15 cellular contexts compared by ENCODE assay signal in genomic region chr2:70541481-70542020, GRCh38. TPM values are rescaled to one million over a fixed set of nuclear protein-coding genes. Genes with fewer than 3 reads are reported as not detected.
DNase-seq lines count a peak whose midpoint lies in the region; ATAC-seq, FAIRE-seq and TF ChIP-seq lines count a peak whose summit lies in the region.
"Had no signal": no experiment of that assay in that cellular context is flagged by ENCODE, and none has a peak within 500 bp of the region (broad histone marks: within the 10 kb centered on the region; RNA-seq: fewer than 3 reads in every experiment).

No MANE protein-coding gene starts in this region.

- H3K4me3 ChIP-seq in A549, result no peak overlapping the region
- H3K4me3 ChIP-seq: body of pancreas, vagina had no signal

- H3K27ac ChIP-seq in A549, result peak overlapping the region in 1 of 2 experiments; percentile 13; a peak in 1 of 6 replicates
- H3K27ac ChIP-seq: body of pancreas, vagina had no signal

- TF ChIP-seq EP300 in A549 (IDR thresholded peaks at IDR 0.05), result no peak

- TF ChIP-seq CTCF in A549 (IDR thresholded peaks at IDR 0.05), result no peak

- ATAC-seq in A549 (peak; percentile 68 to 69; a peak in 5 of 6 replicates), HG02798 (IDR thresholded peaks at IDR 0.05; ENCODE audit: poor library complexity, unreplicated experiment) (no peak), HG02588 (IDR thresholded peaks at IDR 0.05; ENCODE audit: unreplicated experiment) (no peak)
- ATAC-seq: body of pancreas had no signal

- DNase-seq in A549 (ENCODE audit: low read depth in 1 of 2, low spot score in 1 of 2) (no peak), HCEC 1CT (peak; percentile 6), RPMI8226 (peak; percentile 69), head of caudate nucleus (peak in 32 of 42 donors; percentile 23 to 78 (median 52)), posterior vena cava (ENCODE audit: low spot score) (no peak)
- DNase-seq in T-helper 2 cell treated with Interferon-gamma antibody and Interleukin-4, amounts not matched to agents 5 μg/mL and 100 μg/mL, for 36 hours (ENCODE audit: low spot score), result no peak
- DNase-seq: activated T-cell treated with anti-CD3 and anti-CD28 coated beads, Interleukin-2, amount 50 U/mL, for 1 hour; body of pancreas; IMR-90; NCI-H1930 had no signal

- no peaks in the 10 kb centered on the region for H3K36me3 Mint-ChIP-seq in T-helper 2 cell treated with Interferon-gamma antibody and Interleukin-4, amounts not matched to agents 5 μg/mL and 100 μg/mL, for 36 hours (ENCODE audit: low read depth)

- TF ChIP-seq RAD21 in A549 (conservative IDR thresholded peaks at IDR 0.05 in 1 of 2, IDR thresholded peaks at IDR 0.05 in 1 of 2), result no peak

- H3K4me2 ChIP-seq in A549, result peak overlapping the region; percentile 29

- no peaks in the 10 kb centered on the region for H3K9me3 Mint-ChIP-seq in T-helper 2 cell treated with Interferon-gamma antibody and Interleukin-4, amounts not matched to agents 5 μg/mL and 100 μg/mL, for 36 hours

- CTCF ChIA-PET in A549 (lab: Yijun Ruan, JAX), result interaction anchor here (1.6 kb wide), 1 partner anchor 68 kb away, joined by 3 read pairs; no protein-coding TSS in a partner anchor

- intact Hi-C loops in head of caudate nucleus (cut with DNase I), result no loop called here
- intact Hi-C loops in posterior vena cava (cut with DNase I), result no loop called here

- no peak overlapping the region for H3K27ac Mint-ChIP-seq in T-helper 2 cell treated with Interferon-gamma antibody and Interleukin-4, amounts not matched to agents 5 μg/mL and 100 μg/mL, for 36 hours
- H3K27ac Mint-ChIP-seq: B cell had no signal

- H3K4me1 ChIP-seq in A549, result peaks cover 10% of the 10 kb centered on the region
- H3K4me1 ChIP-seq: body of pancreas, vagina had no signal

- FAIRE-seq in A549 (lab: Jason Lieb, UNC), result peak; percentile 36
- FAIRE-seq: endometrium had no signal

- POLR2A ChIA-PET in A549 (lab: Yijun Ruan, JAX), result interaction anchor here (1.7 kb wide), 1 partner anchor 12 kb away, joined by 3 read pairs; the partner anchor contains the start of gene TGFA

- 36% methylated on average over 8 of the region's 8 CpGs for WGBS in A549 (ENCODE audit: missing lambda C conversion rate)

- no peak overlapping the region for H3K4me3 Mint-ChIP-seq in T-helper 2 cell treated with Interferon-gamma antibody and Interleukin-4, amounts not matched to agents 5 μg/mL and 100 μg/mL, for 36 hours
- H3K4me3 Mint-ChIP-seq: B cell had no signal

- H3K4me1 Mint-ChIP-seq in T-helper 2 cell treated with Interferon-gamma antibody and Interleukin-4, amounts not matched to agents 5 μg/mL and 100 μg/mL, for 36 hours (ENCODE audit: low read depth), result no peaks in the 10 kb centered on the region
- H3K4me1 Mint-ChIP-seq: B cell had no signal

- peaks cover 3% of the 10 kb centered on the region; the same call in 2 of the 3 replicates for H3K9me3 ChIP-seq in A549
- H3K9me3 ChIP-seq: body of pancreas, vagina had no signal

- H3K27me3 Mint-ChIP-seq in T-helper 2 cell treated with Interferon-gamma antibody and Interleukin-4, amounts not matched to agents 5 μg/mL and 100 μg/mL, for 36 hours (ENCODE audit: low read depth), result peaks cover 23% of the 10 kb centered on the region

- no peak for TF ChIP-seq POLR2A in A549 (IDR thresholded peaks at IDR 0.05; ENCODE audit: low read length)

TF ChIP-seq in A549, 52 proteins besides CTCF, POLR2A, EP300 and RAD21:
- TF ChIP-seq NPAS2 (CRISPR knock-in tag; IDR thresholded peaks at IDR 0.05; ENCODE audit: borderline replicate concordance) (no peak), MAX (IDR thresholded peaks at IDR 0.05) (peak; percentile 25; the same call in 1 of the 2 replicates), FOSL2 (IDR thresholded peaks at IDR 0.05) (no peak), FOSL2 (CRISPR knock-in tag; IDR thresholded peaks at IDR 0.05) (no peak), HMGXB4 (CRISPR knock-in tag; IDR thresholded peaks at IDR 0.05; ENCODE audit: borderline replicate concordance) (no peak), PHF8 (IDR thresholded peaks at IDR 0.05; ENCODE audit: borderline replicate concordance, low read depth) (no peak), ZSCAN20 (CRISPR knock-in tag; IDR thresholded peaks at IDR 0.05) (no peak)

RNA-seq across cellular contexts. Expression of gene TGFA, which starts 12.1 kb away (rescaled TPM):
- polyA plus RNA-seq in A549 (2011; rRNA removed) (3.5 and 3.6 TPM in 2 replicates), A549 (2017; fragmentation: RNase III; extraction: RNeasy Plus Mini Kit Qiagen cat#74134 plus additional on column Dnase treatment) (5.2 to 7.1 TPM (median 5.3 TPM) in 3 replicates)
- 2.5 and 3.2 TPM in 2 replicates for polyA plus RNA-seq in A549 (2012; cell fraction: cytosol; rRNA removed)
- 1.9 and 3.8 TPM in 2 replicates for polyA plus RNA-seq in A549 (2012; cell fraction: nucleus; rRNA removed)
- polyA minus RNA-seq in A549 (2011; rRNA and poly(A)+ RNA removed), result 4.1 and 5.3 TPM in 2 replicates
- 1 to 10 TPM in 1 of 2 donors, under 1 TPM in 1; 0.71 to 1.4 TPM for total RNA-seq in posterior vena cava
- total RNA-seq: B cell, IMR-90 had no signal
- polyA plus RNA-seq: IMR-90 had no signal

Comparison
In these comparisons a context has a peak if more than half of its experiments do, and no peak if none do; other contexts are left out.
1. ATAC-seq: peak in A549 (2 of 2); none in HG02798 (single experiment) and HG02588 (single experiment).
2. DNase-seq: peak in HCEC 1CT (single experiment), RPMI8226 (single experiment) and head of caudate nucleus (32 of 42); none in A549 (0 of 2), posterior vena cava (single experiment) and T-helper 2 cell treated with Interferon-gamma antibody and Interleukin-4, amounts not matched to agents 5 μg/mL and 100 μg/mL, for 36 hours (single experiment).